13 cellular contexts compared by ENCODE assay signal in genomic region chr17:2551493-2551892, GRCh38. TPM values are rescaled to one million over a fixed set of nuclear protein-coding genes. Genes with fewer than 3 reads are reported as not detected.
DNase-seq lines count a peak whose midpoint lies in the region; ATAC-seq, FAIRE-seq and TF ChIP-seq lines count a peak whose summit lies in the region.
"Had no signal": no experiment of that assay in that cellular context is flagged by ENCODE, and none has a peak within 500 bp of the region (broad histone marks: within the 10 kb centered on the region; RNA-seq: fewer than 3 reads in every experiment).

No MANE protein-coding gene starts in this region.

- peak overlapping the region; percentile 90 for H2BK12ac ChIP-seq in H1 (ENCODE audit: low read depth, low read length)

- no peak overlapping the region for H2BK120ac ChIP-seq in H1 (replicated peaks; ENCODE audit: low read depth, low read length)

- H2AK5ac ChIP-seq in H1 (ENCODE audit: low read depth, low read length), result no peak overlapping the region

- H3K23ac ChIP-seq in H1 (ENCODE audit: insufficient read length), result no peak overlapping the region

- TF ChIP-seq RAD21 in H1 (IDR thresholded peaks at IDR 0.05 in 1 of 2, conservative IDR thresholded peaks at IDR 0.05 in 1 of 2; ENCODE audit: low read depth in 2 of 2, low read length in 2 of 2), result no peak

- no peak overlapping the region for H3K4me3 ChIP-seq in HUES48 (ENCODE audit: low read depth, low read length)
- H3K4me3 ChIP-seq in H1 (ENCODE audit: extremely low read depth in 1 of 4, insufficient read depth in 2 of 4, low read depth in 3 of 4, low read length in 4 of 4), result peak overlapping the region in 1 of 4 experiments; percentile 23; a peak in 4 of 8 replicates
- H3K4me3 ChIP-seq: BLaER1 treated with 17β-estradiol and CSF1 and Interleukin-3, amounts not matched to agents 10 nM and 100 nM; K562 had no signal

- H3K27me3 ChIP-seq in HUES48 (ENCODE audit: control insufficient read depth, insufficient read depth, low read length) (no peaks in the 10 kb centered on the region), H1 (replicated peaks in 1 of 4; ENCODE audit: control insufficient read depth in 3 of 4, extremely low read depth in 1 of 4, insufficient read depth in 3 of 4, low read length in 3 of 4) (no peaks in the 10 kb centered on the region), foreskin keratinocyte (no peaks in the 10 kb centered on the region)
- H3K27me3 ChIP-seq: BLaER1 treated with 17β-estradiol and CSF1 and Interleukin-3, amounts not matched to agents 10 nM and 100 nM had no signal

- H3K9ac ChIP-seq in HUES48 (ENCODE audit: low read depth, low read length) (no peak overlapping the region), H1 (replicated peaks in 1 of 4; ENCODE audit: extremely low read depth in 1 of 4, low read depth in 3 of 4, low read length in 3 of 4) (peak overlapping the region in 1 of 4 experiments; percentile 54; a peak in 3 of 7 replicates)
- H3K9ac ChIP-seq: BLaER1 treated with 17β-estradiol and CSF1 and Interleukin-3, amounts not matched to agents 10 nM and 100 nM had no signal

- no peak for TF ChIP-seq POLR2A in H1 (IDR thresholded peaks at IDR 0.05; ENCODE audit: control extremely low read depth in 1 of 2, low read depth in 2 of 2, low read length in 2 of 2)

- H3K27ac ChIP-seq in HUES48 (ENCODE audit: low read depth, low read length) (peak overlapping the region; percentile 84), H1 (ENCODE audit: low read depth, low read length) (no peak overlapping the region), foreskin keratinocyte (no peak overlapping the region)
- H3K27ac ChIP-seq: BLaER1 treated with 17β-estradiol and CSF1 and Interleukin-3, amounts not matched to agents 10 nM and 100 nM had no signal

- H2AFZ ChIP-seq in H1 (ENCODE audit: low read length), result peak overlapping the region; percentile 68; the same call in 1 of the 2 replicates

- H3K36me3 ChIP-seq in HUES48 (ENCODE audit: control insufficient read depth, insufficient read depth, low read length), result no peaks in the 10 kb centered on the region
- no peaks in the 10 kb centered on the region for H3K36me3 ChIP-seq in H1 (ENCODE audit: control insufficient read depth in 2 of 4, insufficient read depth in 4 of 4, low read length in 3 of 4)
- H3K36me3 ChIP-seq: BLaER1 treated with 17β-estradiol and CSF1 and Interleukin-3, amounts not matched to agents 10 nM and 100 nM had no signal

- peak overlapping the region; percentile 31 to 52; a peak in 3 of 4 replicates for H3K4me2 ChIP-seq in H1 (ENCODE audit: insufficient read depth in 1 of 2, low read depth in 2 of 2, low read length in 2 of 2)
- H3K4me2 ChIP-seq: BLaER1 treated with 17β-estradiol and CSF1 and Interleukin-3, amounts not matched to agents 10 nM and 100 nM had no signal

- H3K79me1 ChIP-seq in H1 (ENCODE audit: low read depth, low read length), result no peaks in the 10 kb centered on the region

- H2BK5ac ChIP-seq in H1 (ENCODE audit: low read depth, low read length), result no peak overlapping the region; the same call in 1 of the 2 replicates

- DNase-seq in H1 (ENCODE audit: low read depth in 1 of 2, low spot score in 2 of 2) (no peak), iPS-NIHi7 (ENCODE audit: extremely low spot score) (peak; percentile 75), retina (peak; percentile 31), inferior parietal cortex (ENCODE audit: extremely low spot score) (no peak), foreskin keratinocyte (no peak)
- DNase-seq in activated CD8-positive, alpha-beta memory T cell treated with anti-CD3 and anti-CD28 coated beads, Interleukin-2, amount 50 U/mL, for 4 hours, result no peak
- DNase-seq: NCI-H1436 treated with DMSO at 0.1 percent for 48 hours, NCI-H2227 treated with DMSO at 0.1 percent for 48 hours, NCI-H526, PC-3 had no signal

- H3K4me1 ChIP-seq in HUES48 (ENCODE audit: control insufficient read depth, insufficient read depth, low read length), result peaks cover 7% of the 10 kb centered on the region
- H3K4me1 ChIP-seq in H1 (replicated peaks in 1 of 4; ENCODE audit: control insufficient read depth in 3 of 4, insufficient read depth in 4 of 4, low read length in 3 of 4), result peaks cover 0 to 9% (median under 1%) of the 10 kb centered on the region in 4 experiments; a peak in 4 of 7 replicates
- H3K4me1 ChIP-seq in foreskin keratinocyte, result peaks cover 12% of the 10 kb centered on the region
- H3K4me1 ChIP-seq: BLaER1 treated with 17β-estradiol and CSF1 and Interleukin-3, amounts not matched to agents 10 nM and 100 nM had no signal

- H3K9me3 ChIP-seq in HUES48 (ENCODE audit: control insufficient read depth, insufficient read depth, low read length), result no peaks in the 10 kb centered on the region
- H3K9me3 ChIP-seq in H1 (ENCODE audit: insufficient read depth in 2 of 2, low read depth in 1 of 2, low read length in 1 of 2), result no peaks in the 10 kb centered on the region
- H3K9me3 ChIP-seq: BLaER1 treated with 17β-estradiol and CSF1 and Interleukin-3, amounts not matched to agents 10 nM and 100 nM had no signal

- TF ChIP-seq CTCF in H1 (IDR thresholded peaks at IDR 0.05; ENCODE audit: control extremely low read depth in 1 of 3, insufficient read depth in 1 of 3, low read depth in 1 of 3, low read length in 3 of 3) (no peak), foreskin keratinocyte (conservative IDR thresholded peaks at IDR 0.05) (no peak)

- POLR2A ChIA-PET in H1 (lab: Charles Lee; ENCODE audit: partially characterized antibody), result interaction anchor here (0.6 to 1.4 kb wide), 3 partner anchors 31 to 41 kb away, joined by 3 to 5 read pairs (median 4); partner anchors contain the start of gene METTL16

- H4K8ac ChIP-seq in H1 (ENCODE audit: extremely low read depth, insufficient read depth, low read length), result no peak overlapping the region

- no peak for TF ChIP-seq EP300 in H1 (IDR thresholded peaks at IDR 0.05; ENCODE audit: borderline replicate concordance in 1 of 2, low read depth in 2 of 2, low read length in 2 of 2)

- H3K56ac ChIP-seq in H1 (replicated peaks; ENCODE audit: insufficient read length, low read depth, low read length), result no peak overlapping the region

- H4K20me1 ChIP-seq in H1 (replicated peaks in 1 of 2; ENCODE audit: control insufficient read depth in 1 of 2, insufficient read depth in 2 of 2, low read length in 2 of 2), result no peaks in the 10 kb centered on the region
- H4K20me1 ChIP-seq: BLaER1 treated with 17β-estradiol and CSF1 and Interleukin-3, amounts not matched to agents 10 nM and 100 nM had no signal

- H2BK15ac ChIP-seq in H1 (ENCODE audit: low read length), result no peak overlapping the region

- 24% methylated on average over 10 of the region's 10 CpGs; no CpG with 5 or more reads in 1 of the 2 experiments for WGBS in H1 (ENCODE audit: extremely low coverage in 1 of 2, insufficient coverage in 1 of 2, insufficient read length in 1 of 2, insufficient replicate concordance in 2 of 2, low coverage in 1 of 2, low lambda C conversion rate in 2 of 2, missing lambda C conversion rate in 1 of 2), 2 experiments

- no peaks in the 10 kb centered on the region for H3K23me2 ChIP-seq in H1 (ENCODE audit: low read depth, low read length)

- no peak overlapping the region for H3K14ac ChIP-seq in H1 (ENCODE audit: insufficient read length)

- no peak overlapping the region for H4K91ac ChIP-seq in H1 (replicated peaks; ENCODE audit: insufficient read length, low read length)

- no peak overlapping the region for H4K5ac ChIP-seq in H1 (ENCODE audit: insufficient read length, low read depth, low read length)

- peak; percentile 42 for FAIRE-seq in H1 (lab: Jason Lieb, UNC)
- FAIRE-seq: K562 had no signal

- H3K79me2 ChIP-seq in H1 (ENCODE audit: control insufficient read depth in 1 of 2, insufficient read depth in 2 of 2, low read length in 2 of 2), result no peaks in the 10 kb centered on the region

- CTCF ChIA-PET in H1 (lab: Charles Lee; ENCODE audit: partially characterized antibody), result interaction anchor here (0.9 to 1.0 kb wide), 3 partner anchors 8 to 111 kb away, joined by 3 read pairs; no protein-coding TSS in a partner anchor

- ATAC-seq in foreskin keratinocyte, result no peak
- ATAC-seq: K562, PC-3 had no signal

- H3K4ac ChIP-seq in H1 (replicated peaks; ENCODE audit: insufficient read length, low read depth, low read length), result no peak overlapping the region

- no peak overlapping the region for H2BK20ac ChIP-seq in H1 (ENCODE audit: low read length)

- no peak overlapping the region for H3K18ac ChIP-seq in H1 (ENCODE audit: extremely low read depth, low read length)

TF ChIP-seq in H1, 55 proteins besides CTCF, POLR2A, EP300 and RAD21 (continues in another document):
- TF ChIP-seq EZH2 (IDR thresholded peaks at IDR 0.05; ENCODE audit: low read depth, low read length, severe bottlenecking) (no peak), TEAD4 (IDR thresholded peaks at IDR 0.05; ENCODE audit: low read depth, low read length) (peak; percentile 83), CTBP2 (IDR thresholded peaks at IDR 0.05; ENCODE audit: borderline replicate concordance, insufficient read depth, insufficient read length, low read length) (peak; percentile 49), SIRT6 (IDR thresholded peaks at IDR 0.05; ENCODE audit: low read length) (no peak), HDAC6 (IDR thresholded peaks at IDR 0.05; ENCODE audit: low read depth, low read length) (no peak), SRF (IDR thresholded peaks at IDR 0.05; ENCODE audit: low read depth, low read length) (no peak)

RNA-seq across cellular contexts. Expression of gene METTL16, which starts 39.8 kb away (rescaled TPM):
- 58.1 and 59.4 TPM in 2 replicates for total RNA-seq in H1 (2021; fragmentation: NEBNext Ultra II Directional; extraction: Animal tissue kit (Norgen Biotek cat#: 25700))
- polyA plus RNA-seq in H1 (2011; rRNA removed) (22.1 and 22.8 TPM in 2 replicates), foreskin keratinocyte (16.3 and 18.5 TPM in 2 replicates)
- 24.5 TPM for polyA plus RNA-seq in H1 (2011; cell fraction: cytosol; rRNA removed)
- 20.6 TPM for polyA plus RNA-seq in H1 (2011; cell fraction: nucleus; rRNA removed)
- 30.0 to 42.8 TPM (median 32.7 TPM) in 4 replicates for polyA plus RNA-seq in H1 (2012, experiment 1 of 2)
- polyA plus RNA-seq in H1 (2012, experiment 2 of 2), result 10.6 TPM
- 39.6 TPM for polyA plus RNA-seq in H1 (2013, experiment 1 of 2)
- 41.2 TPM for polyA plus RNA-seq in H1 (2013, experiment 2 of 2)
- polyA minus RNA-seq in H1 (2011; rRNA and poly(A)+ RNA removed), result 27.1 and 38.7 TPM in 2 replicates
- 28.0 TPM for polyA minus RNA-seq in H1 (2011; cell fraction: cytosol; rRNA and poly(A)+ RNA removed)
- polyA minus RNA-seq in H1 (2011; cell fraction: nucleus; rRNA and poly(A)+ RNA removed), result 32.3 TPM
- total RNA-seq in foreskin keratinocyte, result 19.7 and 20.6 TPM in 2 replicates

RNA-seq across cellular contexts. Expression of gene PAFAH1B1, which starts 42.0 kb away (rescaled TPM):
- total RNA-seq in H1 (2021; fragmentation: NEBNext Ultra II Directional; extraction: Animal tissue kit (Norgen Biotek cat#: 25700)), result 137 and 152 TPM in 2 replicates
- polyA plus RNA-seq in H1 (2011; rRNA removed) (29.6 and 42.0 TPM in 2 replicates), foreskin keratinocyte (82.2 and 87.9 TPM in 2 replicates)
- polyA plus RNA-seq in H1 (2011; cell fraction: cytosol; rRNA removed), result 50.9 TPM
- 24.4 TPM for polyA plus RNA-seq in H1 (2011; cell fraction: nucleus; rRNA removed)
- 83.0 to 115 TPM (median 102 TPM) in 4 replicates for polyA plus RNA-seq in H1 (2012, experiment 1 of 2)
- 24.5 TPM for polyA plus RNA-seq in H1 (2012, experiment 2 of 2)
- polyA plus RNA-seq in H1 (2013, experiment 1 of 2), result 39.2 TPM
- 40.5 TPM for polyA plus RNA-seq in H1 (2013, experiment 2 of 2)
- 93.9 and 106 TPM in 2 replicates for polyA minus RNA-seq in H1 (2011; rRNA and poly(A)+ RNA removed)
- 50.8 TPM for polyA minus RNA-seq in H1 (2011; cell fraction: cytosol; rRNA and poly(A)+ RNA removed)
- polyA minus RNA-seq in H1 (2011; cell fraction: nucleus; rRNA and poly(A)+ RNA removed), result 44.7 TPM
- total RNA-seq in foreskin keratinocyte, result 116 and 136 TPM in 2 replicates

Comparison
In these comparisons a context has a peak if more than half of its experiments do, and no peak if none do; other contexts are left out.
1. DNase-seq: peak in iPS-NIHi7 (single experiment) and retina (single experiment); none in H1 (0 of 2), inferior parietal cortex (single experiment), foreskin keratinocyte (0 of 2) and activated CD8-positive, alpha-beta memory T cell treated with anti-CD3 and anti-CD28 coated beads, Interleukin-2, amount 50 U/mL, for 4 hours (single experiment).